10 cellular contexts compared by ENCODE assay signal in the genomic region with DNA sequence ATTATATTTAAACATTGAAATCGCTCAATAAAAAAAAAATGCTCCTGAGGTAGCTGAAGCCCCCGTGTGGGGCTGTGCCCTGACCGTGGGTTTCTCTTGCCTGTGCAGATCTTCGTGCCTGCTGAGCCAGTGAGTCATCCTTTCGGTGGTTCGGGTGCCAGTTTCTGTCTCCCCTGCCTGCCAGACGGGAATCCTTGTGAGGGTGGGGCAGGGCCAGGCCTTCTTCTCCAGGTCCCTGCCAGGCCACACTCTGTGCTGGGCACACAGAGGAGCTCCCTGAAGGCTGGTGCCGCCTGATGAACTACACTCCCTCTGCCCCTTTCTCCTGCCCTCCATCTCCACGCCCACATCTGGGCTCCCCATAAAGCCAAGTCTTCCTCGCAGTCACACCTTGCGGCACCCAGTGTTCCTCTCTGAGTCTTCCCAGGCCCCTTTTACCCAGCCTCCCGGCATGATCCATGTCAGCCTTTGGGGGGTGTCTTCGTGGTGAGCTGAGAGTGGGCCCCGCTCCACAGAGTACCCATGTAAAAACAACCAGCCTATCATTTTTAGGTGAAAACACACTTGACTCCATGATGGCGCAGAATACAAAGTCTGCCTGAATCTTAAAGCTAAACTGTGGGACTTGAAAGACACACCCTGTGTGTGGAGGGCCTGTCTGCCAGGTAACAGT. TPM values are rescaled to one million over a fixed set of nuclear protein-coding genes. Genes with fewer than 3 reads are reported as not detected.
A peak's percentile ranks its signal among the peaks of the same experiment; 100 is the strongest.
DNase-seq lines count a peak whose midpoint lies in the region; ATAC-seq, FAIRE-seq and TF ChIP-seq lines count a peak whose summit lies in the region.
"Had no signal": no experiment of that assay in that cellular context is flagged by ENCODE, and none has a peak within 500 bp of the region (broad histone marks: within the 10 kb centered on the region; RNA-seq: fewer than 3 reads in every experiment).

No MANE protein-coding gene starts in this region.

- H3K27me3 ChIP-seq in keratinocyte (ENCODE audit: control insufficient read depth, extremely low read depth, insufficient read depth, low read length), result no peaks in the 10 kb centered on the region

- H4K20me1 ChIP-seq in keratinocyte (ENCODE audit: control insufficient read depth, extremely low read depth, insufficient read depth, low read length), result no peaks in the 10 kb centered on the region

- peak; percentile 23 to 31 for DNase-seq in activated CD4-positive, alpha-beta T cell treated with anti-CD3 and anti-CD28 coated beads for 24 hours (ENCODE audit: low read depth in 2 of 2)
- DNase-seq in activated CD4-positive, alpha-beta T cell treated with anti-CD3 and anti-CD28 coated beads, Interleukin-2, amount 50 U/mL, for 1 hour, result no peak
- peak; percentile 71 for DNase-seq in activated CD4-positive, alpha-beta memory T cell treated with anti-CD3 and anti-CD28 coated beads, Interleukin-2, amount 10 ng/mL, durations not matched to agents 7 days and 5 days
- peak; percentile 75 for DNase-seq in keratinocyte (ENCODE audit: low read depth, low spot score)
- DNase-seq in type B pancreatic cell (ENCODE audit: extremely low spot score, unreplicated experiment), result no peak
- no peak for DNase-seq in sciatic nerve (ENCODE audit: low spot score)
- no peak for DNase-seq in NCI-H1694 treated with DMSO at 0.1 percent for 48 hours (lab: John Stamatoyannopoulos, UW)
- DNase-seq: natural killer cell had no signal

- H3K9me3 Mint-ChIP-seq in activated CD4-positive, alpha-beta memory T cell treated with anti-CD3 and anti-CD28 coated beads, Interleukin-2, amount 10 ng/mL, durations not matched to agents 7 days and 5 days, result no peaks in the 10 kb centered on the region
- no peaks in the 10 kb centered on the region for H3K9me3 Mint-ChIP-seq in type B pancreatic cell
- H3K9me3 Mint-ChIP-seq: natural killer cell had no signal

- no peaks in the 10 kb centered on the region for H3K79me2 ChIP-seq in keratinocyte (ENCODE audit: control insufficient read depth, insufficient read depth, low read length)

- TF ChIP-seq CTCF in keratinocyte (optimal IDR thresholded peaks at IDR 0.05 in 1 of 3, IDR thresholded peaks at IDR 0.05 in 1 of 3, conservative IDR thresholded peaks at IDR 0.05 in 1 of 3; ENCODE audit: extremely low read depth in 1 of 3, insufficient read depth in 2 of 3, low read length in 3 of 3) (no peak), type B pancreatic cell (conservative IDR thresholded peaks at IDR 0.05) (no peak)

- no peak for ATAC-seq in sciatic nerve
- ATAC-seq in HG02798 (IDR thresholded peaks at IDR 0.05; ENCODE audit: poor library complexity, unreplicated experiment), result no peak

- peaks cover 15% of the 10 kb centered on the region for H3K36me3 Mint-ChIP-seq in activated CD4-positive, alpha-beta memory T cell treated with anti-CD3 and anti-CD28 coated beads, Interleukin-2, amount 10 ng/mL, durations not matched to agents 7 days and 5 days (ENCODE audit: low read depth)
- no peaks in the 10 kb centered on the region for H3K36me3 Mint-ChIP-seq in type B pancreatic cell
- H3K36me3 Mint-ChIP-seq: natural killer cell had no signal

- H3K4me3 ChIP-seq in keratinocyte (ENCODE audit: control insufficient read depth in 2 of 3, extremely low read depth in 1 of 3, insufficient read depth in 2 of 3, low read depth in 1 of 3, low read length in 3 of 3), result no peak overlapping the region

- POLR2A ChIA-PET in activated CD4-positive, alpha-beta memory T cell treated with anti-CD3 and anti-CD28 coated beads, Interleukin-2, amount 10 ng/mL, durations not matched to agents 7 days and 5 days (lab: Charles Lee), result interaction anchor here (2.1 to 18.6 kb wide), 4 partner anchors 10 to 185 kb away, joined by 11 to 557 read pairs (median 182); partner anchors contain the start of gene PIM1

- H3K4me1 ChIP-seq in keratinocyte (ENCODE audit: control insufficient read depth, extremely low read depth, insufficient read depth, low read length), result peaks cover 31% of the 10 kb centered on the region

- peak overlapping the region; percentile 65 for H3K27ac ChIP-seq in keratinocyte (ENCODE audit: control insufficient read depth, insufficient read depth, low read length)

- peak overlapping the region; percentile 51 for H3K9ac ChIP-seq in keratinocyte (ENCODE audit: control insufficient read depth, extremely low read depth, insufficient read depth, low read length)

- no peaks in the 10 kb centered on the region for H3K27me3 Mint-ChIP-seq in activated CD4-positive, alpha-beta memory T cell treated with anti-CD3 and anti-CD28 coated beads, Interleukin-2, amount 10 ng/mL, durations not matched to agents 7 days and 5 days
- no peaks in the 10 kb centered on the region for H3K27me3 Mint-ChIP-seq in type B pancreatic cell

- H3K4me3 Mint-ChIP-seq in activated CD4-positive, alpha-beta memory T cell treated with anti-CD3 and anti-CD28 coated beads, Interleukin-2, amount 10 ng/mL, durations not matched to agents 7 days and 5 days, result no peak overlapping the region
- H3K4me3 Mint-ChIP-seq in type B pancreatic cell, result no peak overlapping the region
- H3K4me3 Mint-ChIP-seq: natural killer cell had no signal

- peak overlapping the region; percentile 40 for H3K4me2 ChIP-seq in keratinocyte (ENCODE audit: control insufficient read depth, extremely low read depth, insufficient read depth, low read depth, low read length)

- peaks cover 84% of the 10 kb centered on the region for H3K4me1 Mint-ChIP-seq in activated CD4-positive, alpha-beta memory T cell treated with anti-CD3 and anti-CD28 coated beads, Interleukin-2, amount 10 ng/mL, durations not matched to agents 7 days and 5 days
- peaks cover 22% of the 10 kb centered on the region for H3K4me1 Mint-ChIP-seq in type B pancreatic cell (ENCODE audit: unreplicated experiment)

- CTCF ChIA-PET in activated CD4-positive, alpha-beta memory T cell treated with anti-CD3 and anti-CD28 coated beads, Interleukin-2, amount 10 ng/mL, durations not matched to agents 7 days and 5 days (lab: Charles Lee), result interaction anchor here (0.7 to 19.8 kb wide), 7 partner anchors 9 to 289 kb away, joined by 3 to 786 read pairs (median 71); partner anchors contain the start of gene PIM1

- peak overlapping the region; percentile 54 for H2AFZ ChIP-seq in keratinocyte (ENCODE audit: control insufficient read depth, low read length)

- no peaks in the 10 kb centered on the region for H3K9me3 ChIP-seq in keratinocyte (ENCODE audit: control insufficient read depth, low read depth, low read length)

- no peak for FAIRE-seq in keratinocyte (lab: Jason Lieb, UNC)

- intact Hi-C loops in sciatic nerve (cut with DNase I), result loop anchor here (5.0 kb wide), 1 partner anchor 48 kb away; no protein-coding TSS in a partner anchor

- dilution Hi-C loops in keratinocyte (cut with MboI; ENCODE audit: extremely low pct_ligation_motif_present, low sequenced_read_pairs), result no loop called here

- H3K36me3 ChIP-seq in keratinocyte (ENCODE audit: control insufficient read depth in 2 of 2, extremely low read depth in 1 of 2, insufficient read depth in 2 of 2, low read length in 2 of 2), result no peaks in the 10 kb centered on the region

- H3K9me1 ChIP-seq in keratinocyte (ENCODE audit: control insufficient read depth, extremely low read depth, insufficient read depth, low read length), result no peaks in the 10 kb centered on the region

- H3K27ac Mint-ChIP-seq in activated CD4-positive, alpha-beta memory T cell treated with anti-CD3 and anti-CD28 coated beads, Interleukin-2, amount 10 ng/mL, durations not matched to agents 7 days and 5 days, result peak overlapping the region; percentile 78
- peak overlapping the region; percentile 55 for H3K27ac Mint-ChIP-seq in type B pancreatic cell

RNA-seq across cellular contexts. Expression of gene FGD2, which starts 19.3 kb away (rescaled TPM):
- total RNA-seq in activated CD4-positive, alpha-beta memory T cell treated with anti-CD3 and anti-CD28 coated beads, Interleukin-2, amount 10 ng/mL, durations not matched to agents 7 days and 5 days, result 1 to 10 TPM; 4.7 to 4.9 TPM
- 0.03 to 0.13 TPM (median 0.08 TPM) in 3 replicates for polyA plus RNA-seq in keratinocyte
- polyA plus RNA-seq in keratinocyte (2011; ENCODE audit: low read depth), result 0.09 TPM
- 0.04 and 0.08 TPM in 2 replicates for polyA plus RNA-seq in keratinocyte (2011; cell fraction: cytosol; rRNA removed)
- 0.09 and 0.23 TPM in 2 replicates for polyA plus RNA-seq in keratinocyte (2011; cell fraction: nucleus; rRNA removed)
- polyA plus RNA-seq in keratinocyte (2012; ENCODE audit: low replicate concordance), result 0.66 TPM in 1 of 2 replicates, not detected in the other
- polyA minus RNA-seq in keratinocyte, result 0.03 to 0.40 TPM (median 0.13 TPM) in 3 replicates
- polyA minus RNA-seq in keratinocyte (2011; cell fraction: cytosol; rRNA and poly(A)+ RNA removed), result not detected
- 0.16 and 0.32 TPM in 2 replicates for polyA minus RNA-seq in keratinocyte (2011; cell fraction: nucleus; rRNA and poly(A)+ RNA removed)
- total RNA-seq in type B pancreatic cell (ENCODE audit: low replicate concordance), result 0.10 TPM in 1 of 2 replicates, not detected in the other
- total RNA-seq in sciatic nerve, result 19.7 TPM
- polyA plus RNA-seq: AG04450 had no signal

RNA-seq across cellular contexts. Expression of gene MTCH1, which starts 38.8 kb away (rescaled TPM):
- total RNA-seq in activated CD4-positive, alpha-beta memory T cell treated with anti-CD3 and anti-CD28 coated beads, Interleukin-2, amount 10 ng/mL, durations not matched to agents 7 days and 5 days, result 100 to 1,000 TPM; 131 TPM
- 72.9 to 90.3 TPM (median 88.8 TPM) in 3 replicates for polyA plus RNA-seq in keratinocyte
- polyA plus RNA-seq in keratinocyte (2011; ENCODE audit: low read depth), result 23.7 TPM
- polyA plus RNA-seq in keratinocyte (2011; cell fraction: cytosol; rRNA removed), result 88.9 and 119 TPM in 2 replicates
- 76.4 and 84.0 TPM in 2 replicates for polyA plus RNA-seq in keratinocyte (2011; cell fraction: nucleus; rRNA removed)
- 123 and 127 TPM in 2 replicates for polyA plus RNA-seq in keratinocyte (2012; ENCODE audit: low replicate concordance)
- 80.7 to 152 TPM (median 82.5 TPM) in 3 replicates for polyA minus RNA-seq in keratinocyte
- 74.4 TPM for polyA minus RNA-seq in keratinocyte (2011; cell fraction: cytosol; rRNA and poly(A)+ RNA removed)
- 29.5 and 33.4 TPM in 2 replicates for polyA minus RNA-seq in keratinocyte (2011; cell fraction: nucleus; rRNA and poly(A)+ RNA removed)
- 163 and 184 TPM in 2 replicates for total RNA-seq in type B pancreatic cell (ENCODE audit: low replicate concordance)
- total RNA-seq in sciatic nerve, result 154 TPM

Comparison
In these comparisons a context has a peak if more than half of its experiments do, and no peak if none do; other contexts are left out.
1. DNase-seq: peak in activated CD4-positive, alpha-beta T cell treated with anti-CD3 and anti-CD28 coated beads for 24 hours (2 of 2), activated CD4-positive, alpha-beta memory T cell treated with anti-CD3 and anti-CD28 coated beads, Interleukin-2, amount 10 ng/mL, durations not matched to agents 7 days and 5 days (single experiment) and keratinocyte (single experiment); none in activated CD4-positive, alpha-beta T cell treated with anti-CD3 and anti-CD28 coated beads, Interleukin-2, amount 50 U/mL, for 1 hour (single experiment), type B pancreatic cell (single experiment), sciatic nerve (single experiment) and NCI-H1694 treated with DMSO at 0.1 percent for 48 hours (single experiment).